In genomic region chr10:74903491-74903890, GRCh38 we compare ENCODE assay signal across 27 cellular contexts.
"Had no signal": no experiment of that assay in that cellular context is flagged by ENCODE, and none has a peak within 500 bp of the region (broad histone marks: within the 10 kb centered on the region; RNA-seq: fewer than 3 reads in every experiment).

No MANE protein-coding gene starts in this region.

- DNase-seq: stimulated activated CD4-positive, alpha-beta T cell treated with anti-CD3 and anti-CD28 coated beads, Interleukin-2, amount 100 ng/mL, for 24 hours; stimulated activated CD4-positive, alpha-beta T cell treated with anti-CD3 and anti-CD28 coated beads, Interleukin-2, amount 100 ng/mL, for 48 hours; stimulated activated CD4-positive, alpha-beta T cell treated with anti-CD3 and anti-CD28 coated beads, Interleukin-4, amount 100 ng/mL, for 1 hour; stimulated activated CD4-positive, alpha-beta T cell treated with anti-CD3 and anti-CD28 coated beads, Interleukin-4, amount 100 ng/mL, for 24 hours; stimulated activated CD4-positive, alpha-beta T cell treated with anti-CD3 and anti-CD28 coated beads, Interleukin-4, amount 100 ng/mL, for 4 hours; stimulated activated CD8-positive, alpha-beta memory T cell treated with anti-CD3 and anti-CD28 coated beads, Interleukin-4, amount 100 ng/mL, for 48 hours; stimulated activated naive B cell treated with anti-CD40 and anti-IgM and Interleukin-4, amounts not matched to agents 10 μg/mL and 1 μg/mL and 100 μg/mL, for 72 hours; stimulated activated naive CD4-positive, alpha-beta T cell; stimulated activated naive CD4-positive, alpha-beta T cell treated with Interleukin-2 at 50 U/mL for 16 hours; stimulated activated naive CD8-positive, alpha-beta T cell treated with anti-CD3 and anti-CD28 coated beads, Interleukin-15, amount 100 ng/mL, for 72 hours; stimulated activated naive CD8-positive, alpha-beta T cell treated with anti-CD3 and anti-CD28 coated beads, Interleukin-15, Interleukin-2, amounts not matched to agents 100 U/mL and 50 U/mL, for 24 hours; stomach; substantia nigra; tibial artery; transverse colon; trophoblast cell; upper lobe of left lung; upper lobe of right lung; uterus had no signal

- H3K9me3 ChIP-seq: stomach, suprapubic skin, thoracic aorta, tibial artery, tibial nerve, transverse colon, upper lobe of left lung, upper lobe of right lung, uterus, vagina had no signal

- H3K4me3 Mint-ChIP-seq: stimulated activated effector memory CD8-positive, alpha-beta T cell treated with anti-CD3 and anti-CD28 coated beads, Interleukin-12 subunit alpha, Interleukin-12 subunit beta, amount 100 ng/mL, for 72 hours; stimulated activated memory B cell treated with anti-CD40 and anti-IgM and Interleukin-4, amounts not matched to agents 10 μg/mL and 1 μg/mL and 100 μg/mL, for 72 hours; stimulated activated naive B cell treated with anti-CD40 and anti-IgM and Interleukin-4, amounts not matched to agents 10 μg/mL and 1 μg/mL and 100 μg/mL, for 72 hours; stimulated activated naive CD8-positive, alpha-beta T cell treated with anti-CD3 and anti-CD28 coated beads, Interleukin-15, amount 100 ng/mL, for 72 hours; stimulated activated naive CD8-positive, alpha-beta T cell treated with anti-CD3 and anti-CD28 coated beads, Interleukin-15, Interleukin-2, amounts not matched to agents 100 ng/mL and 50 ng/mL, for 24 hours; type B pancreatic cell had no signal

- H3K4me3 ChIP-seq: stomach, suprapubic skin, thoracic aorta, tibial artery, tibial nerve, transverse colon, upper lobe of left lung, upper lobe of right lung, uterus, vagina had no signal

- H3K36me3 ChIP-seq: stomach, suprapubic skin, thoracic aorta, tibial artery, tibial nerve, transverse colon, upper lobe of left lung, upper lobe of right lung, uterus, vagina had no signal

- H3K27ac ChIP-seq: stomach, suprapubic skin, thoracic aorta, tibial artery, tibial nerve, transverse colon, upper lobe of left lung, upper lobe of right lung, vagina had no signal

- H3K9me3 Mint-ChIP-seq: stimulated activated effector memory CD8-positive, alpha-beta T cell treated with anti-CD3 and anti-CD28 coated beads, Interleukin-12 subunit alpha, Interleukin-12 subunit beta, amount 100 ng/mL, for 72 hours; stimulated activated memory B cell treated with anti-CD40 and anti-IgM and Interleukin-4, amounts not matched to agents 10 μg/mL and 1 μg/mL and 100 μg/mL, for 72 hours; stimulated activated naive B cell treated with anti-CD40 and anti-IgM and Interleukin-4, amounts not matched to agents 10 μg/mL and 1 μg/mL and 100 μg/mL, for 72 hours; stimulated activated naive CD8-positive, alpha-beta T cell treated with anti-CD3 and anti-CD28 coated beads, Interleukin-15, amount 100 ng/mL, for 72 hours; stimulated activated naive CD8-positive, alpha-beta T cell treated with anti-CD3 and anti-CD28 coated beads, Interleukin-15, Interleukin-2, amounts not matched to agents 100 ng/mL and 50 ng/mL, for 24 hours; type B pancreatic cell had no signal

- H3K27ac Mint-ChIP-seq: stimulated activated memory B cell treated with anti-CD40 and anti-IgM and Interleukin-4, amounts not matched to agents 10 μg/mL and 1 μg/mL and 100 μg/mL, for 72 hours; stimulated activated naive CD8-positive, alpha-beta T cell treated with anti-CD3 and anti-CD28 coated beads, Interleukin-15, Interleukin-2, amounts not matched to agents 100 ng/mL and 50 ng/mL, for 24 hours; type B pancreatic cell had no signal

- ATAC-seq: stimulated activated effector memory CD8-positive, alpha-beta T cell treated with anti-CD3 and anti-CD28 coated beads, Interleukin-12 subunit alpha, Interleukin-12 subunit beta, amount 100 ng/mL, for 72 hours; stimulated activated memory B cell treated with anti-CD40 and anti-IgM and Interleukin-4, amounts not matched to agents 10 μg/mL and 1 μg/mL and 100 μg/mL, for 72 hours; stimulated activated naive B cell treated with anti-CD40 and anti-IgM and Interleukin-4, amounts not matched to agents 10 μg/mL and 1 μg/mL and 100 μg/mL, for 72 hours; stimulated activated naive CD8-positive, alpha-beta T cell treated with anti-CD3 and anti-CD28 coated beads, Interleukin-15, amount 100 ng/mL, for 72 hours; stimulated activated naive CD8-positive, alpha-beta T cell treated with anti-CD3 and anti-CD28 coated beads, Interleukin-15, Interleukin-2, amounts not matched to agents 100 U/mL and 50 U/mL, for 24 hours; upper lobe of right lung had no signal

- H3K27me3 ChIP-seq: stomach, suprapubic skin, tibial artery, tibial nerve, transverse colon, upper lobe of left lung, upper lobe of right lung, uterus, vagina had no signal

- H3K36me3 Mint-ChIP-seq: stimulated activated effector memory CD8-positive, alpha-beta T cell treated with anti-CD3 and anti-CD28 coated beads, Interleukin-12 subunit alpha, Interleukin-12 subunit beta, amount 100 ng/mL, for 72 hours; type B pancreatic cell had no signal

- H3K27me3 Mint-ChIP-seq: stimulated activated memory B cell treated with anti-CD40 and anti-IgM and Interleukin-4, amounts not matched to agents 10 μg/mL and 1 μg/mL and 100 μg/mL, for 72 hours; stimulated activated naive B cell treated with anti-CD40 and anti-IgM and Interleukin-4, amounts not matched to agents 10 μg/mL and 1 μg/mL and 100 μg/mL, for 72 hours; stimulated activated naive CD8-positive, alpha-beta T cell treated with anti-CD3 and anti-CD28 coated beads, Interleukin-15, amount 100 ng/mL, for 72 hours; stimulated activated naive CD8-positive, alpha-beta T cell treated with anti-CD3 and anti-CD28 coated beads, Interleukin-15, Interleukin-2, amounts not matched to agents 100 ng/mL and 50 ng/mL, for 24 hours had no signal
